ENCODE assay signal across 9 cellular contexts in the genomic region with DNA sequence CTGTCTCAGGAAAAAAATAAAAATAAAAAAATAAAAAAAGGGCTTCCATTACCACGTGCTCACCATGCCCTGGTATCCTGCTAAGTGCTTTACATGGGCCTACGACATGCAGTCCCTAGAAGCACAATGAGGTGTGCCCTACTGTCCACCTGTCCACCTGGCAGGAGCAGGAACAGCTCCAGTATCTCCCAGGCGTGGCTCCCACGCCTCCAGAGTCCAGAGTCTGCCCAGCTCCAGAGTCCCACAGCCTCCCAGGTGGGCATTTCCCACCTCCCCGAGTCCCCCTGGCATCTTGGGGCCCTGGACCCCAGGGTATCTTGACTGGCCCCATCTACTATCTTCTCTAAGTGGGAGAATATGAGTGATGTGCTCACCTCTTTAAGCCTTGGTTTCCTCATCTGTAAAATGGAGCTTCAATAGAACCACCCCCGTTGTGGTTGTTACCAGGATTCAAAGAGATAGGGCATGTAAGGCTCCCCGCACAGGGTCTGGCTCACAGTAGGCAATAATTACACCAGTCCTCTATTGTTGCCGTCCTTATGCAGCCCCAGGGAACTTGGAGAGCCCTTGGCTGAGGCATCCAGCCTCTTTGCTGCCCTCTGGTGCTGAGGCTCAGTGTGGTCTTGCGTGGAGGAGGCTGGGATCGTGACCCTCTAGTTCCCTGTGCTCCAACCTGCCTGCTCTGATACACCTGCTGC. TPM values are rescaled to one million over a fixed set of nuclear protein-coding genes. Genes with fewer than 3 reads are reported as not detected.
DNase-seq lines count a peak whose midpoint lies in the region; ATAC-seq and TF ChIP-seq lines count a peak whose summit lies in the region.
"Had no signal": no experiment of that assay in that cellular context is flagged by ENCODE, and none has a peak within 500 bp of the region (broad histone marks: within the 10 kb centered on the region; RNA-seq: fewer than 3 reads in every experiment).

No MANE protein-coding gene starts in this region.

- H3K4me3 Mint-ChIP-seq in activated CD4-positive, alpha-beta T cell treated with anti-CD3 and anti-CD28 coated beads, Interleukin-2, amount 10 ng/mL, durations not matched to agents 7 days and 5 days: no peak overlapping the region
- no peak overlapping the region for H3K4me3 Mint-ChIP-seq in stimulated activated naive CD8-positive, alpha-beta T cell treated with anti-CD3 and anti-CD28 coated beads, Interleukin-15, amount 100 ng/mL, for 72 hours

- H3K4me3 ChIP-seq in BJ (ENCODE audit: low read depth, low read length): no peak overlapping the region
- no peak overlapping the region for H3K4me3 ChIP-seq in PC-9
- no peak overlapping the region for H3K4me3 ChIP-seq in fibroblast of pulmonary artery (replicated peaks; ENCODE audit: low read depth, low read length)
- H3K4me3 ChIP-seq in stomach: no peak overlapping the region

- no peak for TF ChIP-seq EP300 in stomach (IDR thresholded peaks at IDR 0.05)

- no peaks in the 10 kb centered on the region for H4K20me1 ChIP-seq in PC-9 (ENCODE audit: insufficient read depth)

- POLR2A ChIA-PET in BJ (lab: Charles Lee) (no interaction called here), PC-9 (lab: Charles Lee; ENCODE audit: unreplicated experiment) (no interaction called here)
- POLR2A ChIA-PET in activated CD4-positive, alpha-beta T cell treated with anti-CD3 and anti-CD28 coated beads, Interleukin-2, amount 10 ng/mL, durations not matched to agents 7 days and 5 days (lab: Charles Lee): no interaction called here

- H3K9me3 ChIP-seq in PC-9 (ENCODE audit: insufficient read depth, low read depth) (no peaks in the 10 kb centered on the region), stomach (no peaks in the 10 kb centered on the region)

- BruUV-seq in PC-9 (replicated peaks; lab: Mats Ljungman, UMichigan): no TSS peak

- H3K4me1 ChIP-seq in PC-9 (replicated peaks; ENCODE audit: insufficient read depth) (no peaks in the 10 kb centered on the region), stomach (no peaks in the 10 kb centered on the region)

- H3K27me3 Mint-ChIP-seq in activated CD4-positive, alpha-beta T cell treated with anti-CD3 and anti-CD28 coated beads, Interleukin-2, amount 10 ng/mL, durations not matched to agents 7 days and 5 days: peaks cover 6% of the 10 kb centered on the region
- H3K27me3 Mint-ChIP-seq in stimulated activated naive CD8-positive, alpha-beta T cell treated with anti-CD3 and anti-CD28 coated beads, Interleukin-15, amount 100 ng/mL, for 72 hours: peaks cover 63% of the 10 kb centered on the region

- H3K27me3 ChIP-seq in BJ (ENCODE audit: control insufficient read depth, insufficient read depth, low read length) (peaks cover 4% of the 10 kb centered on the region; the same call in 1 of the 2 replicates), PC-9 (ENCODE audit: insufficient read depth, low read depth) (peaks cover 65% of the 10 kb centered on the region), stomach (peaks cover 0 to 15% (median 0%) of the 10 kb centered on the region in 3 donors)

- H3K36me3 Mint-ChIP-seq in activated CD4-positive, alpha-beta T cell treated with anti-CD3 and anti-CD28 coated beads, Interleukin-2, amount 10 ng/mL, durations not matched to agents 7 days and 5 days (ENCODE audit: low read depth): no peaks in the 10 kb centered on the region

- ATAC-seq in stimulated activated naive CD8-positive, alpha-beta T cell treated with anti-CD3 and anti-CD28 coated beads, Interleukin-15, amount 100 ng/mL, for 72 hours: no peak
- ATAC-seq in HG03342 (IDR thresholded peaks at IDR 0.05; ENCODE audit: unreplicated experiment): no peak

- H3F3A ChIP-seq in PC-9 (ENCODE audit: insufficient read depth, low read depth): no peaks in the 10 kb centered on the region

- H3K27ac Mint-ChIP-seq in activated CD4-positive, alpha-beta T cell treated with anti-CD3 and anti-CD28 coated beads, Interleukin-2, amount 10 ng/mL, durations not matched to agents 7 days and 5 days: no peak overlapping the region
- H3K27ac Mint-ChIP-seq in stimulated activated naive CD8-positive, alpha-beta T cell treated with anti-CD3 and anti-CD28 coated beads, Interleukin-15, amount 100 ng/mL, for 72 hours: peak overlapping the region in 1 of 2 donors; percentile 27

- DNase-seq in BJ (ENCODE audit: low read depth): no peak
- DNase-seq in HCEC 1CT: peak; percentile 14
- no peak for DNase-seq in PC-9
- DNase-seq in fibroblast of pulmonary artery (ENCODE audit: low read depth): peak; percentile 49
- DNase-seq in stomach: peak; percentile 45
- no peak for DNase-seq in activated CD4-positive, alpha-beta T cell treated with anti-CD3 and anti-CD28 coated beads, Interleukin-2, amount 10 ng/mL, durations not matched to agents 7 days and 5 days
- no peak for DNase-seq in stimulated activated naive CD8-positive, alpha-beta T cell treated with anti-CD3 and anti-CD28 coated beads, Interleukin-15, amount 100 ng/mL, for 72 hours

- peaks cover 8% of the 10 kb centered on the region for H3K4me1 Mint-ChIP-seq in activated CD4-positive, alpha-beta T cell treated with anti-CD3 and anti-CD28 coated beads, Interleukin-2, amount 10 ng/mL, durations not matched to agents 7 days and 5 days
- H3K4me1 Mint-ChIP-seq in stimulated activated naive CD8-positive, alpha-beta T cell treated with anti-CD3 and anti-CD28 coated beads, Interleukin-15, amount 100 ng/mL, for 72 hours: peaks cover 6% of the 10 kb centered on the region

- H2AFZ ChIP-seq in PC-9: no peak overlapping the region

- intact Hi-C loops in PC-9 (cut with micrococcal nuclease; ENCODE audit: unreplicated experiment): loop anchor here (10.0 kb wide), 1 partner anchor 515 kb away; no protein-coding TSS in a partner anchor
- intact Hi-C loops in stomach (cut with DNase I; ENCODE audit: low total_unique reads): no loop called here

- H3K27ac ChIP-seq in PC-9: no peak overlapping the region
- no peak overlapping the region for H3K27ac ChIP-seq in stomach
- H3K27ac ChIP-seq: HL-60 had no signal

- H3K4me2 ChIP-seq in PC-9: no peak overlapping the region

- H3K9me3 Mint-ChIP-seq in activated CD4-positive, alpha-beta T cell treated with anti-CD3 and anti-CD28 coated beads, Interleukin-2, amount 10 ng/mL, durations not matched to agents 7 days and 5 days: no peaks in the 10 kb centered on the region
- no peaks in the 10 kb centered on the region for H3K9me3 Mint-ChIP-seq in stimulated activated naive CD8-positive, alpha-beta T cell treated with anti-CD3 and anti-CD28 coated beads, Interleukin-15, amount 100 ng/mL, for 72 hours

- H3K9me2 ChIP-seq in PC-9 (ENCODE audit: insufficient read depth): no peaks in the 10 kb centered on the region

- no peaks in the 10 kb centered on the region for H3K79me2 ChIP-seq in PC-9 (ENCODE audit: low read depth)

- TF ChIP-seq POLR2A in stomach (IDR thresholded peaks at IDR 0.05): no peak

- no peaks in the 10 kb centered on the region for H3K36me3 ChIP-seq in BJ (ENCODE audit: control insufficient read depth, insufficient read depth, low read length)
- no peaks in the 10 kb centered on the region for H3K36me3 ChIP-seq in PC-9 (ENCODE audit: low read depth)
- no peaks in the 10 kb centered on the region for H3K36me3 ChIP-seq in stomach

- 37 to 59% (median 42%) methylated on average over 10 of the region's 10 CpGs for WGBS in stomach, 5 donors

- CTCF ChIA-PET in BJ (lab: Yijun Ruan, JAX): interaction anchor here (1.0 to 38.0 kb wide), 10 partner anchors 9 to 262 kb away, joined by 3 to 1147 read pairs (median 6); a partner anchor contains a TSS
- CTCF ChIA-PET in PC-9 (lab: Charles Lee): no interaction called here
- CTCF ChIA-PET in activated CD4-positive, alpha-beta T cell treated with anti-CD3 and anti-CD28 coated beads, Interleukin-2, amount 10 ng/mL, durations not matched to agents 7 days and 5 days (lab: Charles Lee): interaction anchor here (2.1 kb wide), 1 partner anchor 9 kb away, joined by 12 read pairs; no protein-coding TSS in a partner anchor

- TF ChIP-seq CTCF in BJ (IDR thresholded peaks at IDR 0.05; ENCODE audit: insufficient read depth, low read depth, low read length) (peak; percentile 76), PC-9 (conservative IDR thresholded peaks at IDR 0.05) (peak; percentile 58; the same call in 1 of the 2 replicates), fibroblast of pulmonary artery (IDR thresholded peaks at IDR 0.05; ENCODE audit: low read length, missing control alignments) (peak; percentile 63), stomach (IDR thresholded peaks at IDR 0.05) (peak in 2 of 7 experiments; percentile 22 to 25)

RNA-seq across cellular contexts. Expression of a gene that starts 8.9 kb away (rescaled TPM):
- polyA plus RNA-seq in BJ (2011; rRNA removed): 1.5 and 1.6 TPM in 2 replicates
- 0.31 TPM in 1 of 2 replicates, not detected in the other for polyA minus RNA-seq in BJ (2011; rRNA and poly(A)+ RNA removed)
- total RNA-seq in PC-9 (2021): not detected in 2 replicates
- total RNA-seq in stomach: 10 to 100 TPM in 3 of 5 donors, not detected in 2; 15.6 to 82.0 (median 27.9) TPM
- 10 to 100 TPM; 12.7 to 51.6 (median 36.3) TPM for polyA plus RNA-seq in stomach
- not detected for total RNA-seq in activated CD4-positive, alpha-beta T cell treated with anti-CD3 and anti-CD28 coated beads, Interleukin-2, amount 10 ng/mL, durations not matched to agents 7 days and 5 days

RNA-seq across cellular contexts. Expression of a gene that starts 34.1 kb away (rescaled TPM):
- polyA plus RNA-seq in BJ (2011; rRNA removed) (not detected in 2 replicates), stomach (not detected)
- polyA minus RNA-seq in BJ (2011; rRNA and poly(A)+ RNA removed): not detected in 2 replicates
- total RNA-seq in PC-9 (2021) (not detected in 2 replicates), stomach (not detected)
- total RNA-seq in activated CD4-positive, alpha-beta T cell treated with anti-CD3 and anti-CD28 coated beads, Interleukin-2, amount 10 ng/mL, durations not matched to agents 7 days and 5 days: not detected

Comparison
In these comparisons a context has a peak if more than half of its experiments do, and no peak if none do; other contexts are left out.
1. DNase-seq: peak in HCEC 1CT (single experiment), fibroblast of pulmonary artery (single experiment) and stomach (single experiment); none in BJ (single experiment), PC-9 (0 of 2), activated CD4-positive, alpha-beta T cell treated with anti-CD3 and anti-CD28 coated beads, Interleukin-2, amount 10 ng/mL, durations not matched to agents 7 days and 5 days (single experiment) and stimulated activated naive CD8-positive, alpha-beta T cell treated with anti-CD3 and anti-CD28 coated beads, Interleukin-15, amount 100 ng/mL, for 72 hours (0 of 2).